Comparison of ENCODE assay signal across 18 cellular contexts in the genomic region with DNA sequence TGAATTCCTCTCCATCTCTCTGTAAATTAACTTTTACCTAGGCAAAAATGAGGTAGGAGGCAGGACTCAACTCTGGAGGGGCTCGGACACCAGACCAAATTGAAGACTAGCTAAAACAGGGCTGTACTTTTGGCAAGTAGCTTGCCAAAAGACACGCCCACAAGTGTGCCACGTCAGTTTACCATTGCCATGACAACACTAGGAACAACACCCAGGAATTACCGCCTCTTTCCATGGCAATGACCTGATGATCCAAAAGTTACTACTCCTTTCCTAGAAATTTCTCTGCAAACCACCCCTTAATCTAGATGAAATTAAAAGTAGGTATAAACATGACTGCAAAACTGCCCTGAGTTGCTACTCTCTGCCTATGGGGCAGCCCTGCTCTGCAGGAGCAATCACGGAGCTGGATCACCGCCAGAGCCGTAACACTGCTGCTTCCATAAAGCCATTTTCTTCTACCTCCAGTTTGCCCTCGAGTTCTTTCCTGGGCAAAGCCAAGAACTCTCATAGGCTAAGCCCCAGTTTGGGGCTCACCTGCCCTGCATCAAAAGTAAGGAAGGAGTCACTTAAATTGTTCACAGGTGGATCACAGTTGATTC.
DNase-seq lines count a peak whose midpoint lies in the region; ATAC-seq and TF ChIP-seq lines count a peak whose summit lies in the region.
"Had no signal": no experiment of that assay in that cellular context is flagged by ENCODE, and none has a peak within 500 bp of the region (broad histone marks: within the 10 kb centered on the region; RNA-seq: fewer than 3 reads in every experiment).

No MANE protein-coding gene starts in this region.

- DNase-seq in ELR (ENCODE audit: low read depth), result peak; percentile 40
- peak; percentile 49 for DNase-seq in M059J (ENCODE audit: low read depth)
- DNase-seq in choroid plexus epithelial cell (ENCODE audit: low read depth), result peak; percentile 5
- DNase-seq in mesenchymal stem cell, result peak; percentile 24
- DNase-seq in hypothalamus (lab: John Stamatoyannopoulos, UW), result no peak
- DNase-seq in superior temporal gyrus (ENCODE audit: extremely low spot score), result no peak
- DNase-seq in activated naive CD8-positive, alpha-beta T cell treated with anti-CD3 and anti-CD28 coated beads, Interleukin-2, amount 50 U/mL, for 24 hours, result no peak
- DNase-seq in epidermal melanocyte (ENCODE audit: insufficient read length, low spot score), result no peak
- DNase-seq: activated CD4-positive, alpha-beta T cell treated with anti-CD3 and anti-CD28 coated beads, Interleukin-2, amount 50 U/mL, for 1 hour; CD4-positive, alpha-beta T cell; effector memory CD4-positive, alpha-beta T cell; heart left ventricle; KG1; NCI-H187 treated with DMSO at 0.1 percent for 48 hours; testis had no signal

- H3K14ac ChIP-seq in mesenchymal stem cell (ENCODE audit: low read length in 2 of 2), result no peak overlapping the region

- H2BK15ac ChIP-seq in mesenchymal stem cell (ENCODE audit: low read depth, poor library complexity, severe bottlenecking), result no peak overlapping the region

- H3K9ac ChIP-seq in mesenchymal stem cell (ENCODE audit: low read length), result no peak overlapping the region

- no peaks in the 10 kb centered on the region for H3K4me1 ChIP-seq in mesenchymal stem cell (ENCODE audit: control insufficient read depth, insufficient read depth, low read depth, low read length)
- H3K4me1 ChIP-seq: ascending aorta, heart left ventricle, testis had no signal

- H3K36me3 ChIP-seq in mesenchymal stem cell (ENCODE audit: control insufficient read depth in 1 of 2, insufficient read depth in 2 of 2, low read depth in 1 of 2, low read length in 2 of 2), result no peaks in the 10 kb centered on the region
- H3K36me3 ChIP-seq: ascending aorta, heart left ventricle had no signal

- no peak overlapping the region for H3K4me3 Mint-ChIP-seq in activated naive CD8-positive, alpha-beta T cell treated with anti-CD3 and anti-CD28 coated beads, Interleukin-2, amount 50 U/mL, for 24 hours
- H3K4me3 Mint-ChIP-seq: activated T-helper 1 cell treated with anti-CD3 and anti-CD28 coated beads, Interleukin-12 subunit alpha, Interleukin-12 subunit beta, Interleukin-2, Interleukin-4 antibody, amounts not matched to agents 30 ng/mL and 10 ng/mL and 1 ng/mL, durations not matched to agents 14 hours and 24 hours and 36 hours; CD4-positive, alpha-beta T cell had no signal

- H3K4me2 ChIP-seq in mesenchymal stem cell (ENCODE audit: low read length, poor library complexity, severe bottlenecking), result no peak overlapping the region

- peaks cover 5% of the 10 kb centered on the region for H3K9me3 Mint-ChIP-seq in activated naive CD8-positive, alpha-beta T cell treated with anti-CD3 and anti-CD28 coated beads, Interleukin-2, amount 50 U/mL, for 24 hours
- H3K9me3 Mint-ChIP-seq: activated T-helper 1 cell treated with anti-CD3 and anti-CD28 coated beads, Interleukin-12 subunit alpha, Interleukin-12 subunit beta, Interleukin-2, Interleukin-4 antibody, amounts not matched to agents 30 ng/mL and 10 ng/mL and 1 ng/mL, durations not matched to agents 14 hours and 24 hours and 36 hours had no signal

- no peak overlapping the region for H4K91ac ChIP-seq in mesenchymal stem cell (ENCODE audit: low read length)

- H2AK5ac ChIP-seq in mesenchymal stem cell (ENCODE audit: low read length, severe bottlenecking), result no peak overlapping the region

- H2AFZ ChIP-seq in mesenchymal stem cell (ENCODE audit: low read depth, low read length), result no peak overlapping the region

- no peak overlapping the region for H3K4me3 ChIP-seq in choroid plexus epithelial cell (ENCODE audit: low read depth, low read length)
- H3K4me3 ChIP-seq in mesenchymal stem cell (ENCODE audit: insufficient read depth in 1 of 2, low read depth in 1 of 2, low read length in 2 of 2), result no peak overlapping the region
- H3K4me3 ChIP-seq: ascending aorta, heart left ventricle, lung, testis had no signal

- no peak overlapping the region for H4K8ac ChIP-seq in mesenchymal stem cell (ENCODE audit: low read length)

- H3K27me3 Mint-ChIP-seq in activated naive CD8-positive, alpha-beta T cell treated with anti-CD3 and anti-CD28 coated beads, Interleukin-2, amount 50 U/mL, for 24 hours, result no peaks in the 10 kb centered on the region
- H3K27me3 Mint-ChIP-seq: CD4-positive, alpha-beta T cell had no signal

- no peak overlapping the region for H3K23ac ChIP-seq in mesenchymal stem cell (ENCODE audit: low read length in 2 of 2)

- H3K18ac ChIP-seq in mesenchymal stem cell (ENCODE audit: low read depth in 1 of 2, low read length in 2 of 2), result no peak overlapping the region

- no peak overlapping the region for H3K27ac Mint-ChIP-seq in activated naive CD8-positive, alpha-beta T cell treated with anti-CD3 and anti-CD28 coated beads, Interleukin-2, amount 50 U/mL, for 24 hours
- H3K27ac Mint-ChIP-seq: activated T-helper 1 cell treated with anti-CD3 and anti-CD28 coated beads, Interleukin-12 subunit alpha, Interleukin-12 subunit beta, Interleukin-2, Interleukin-4 antibody, amounts not matched to agents 30 ng/mL and 10 ng/mL and 1 ng/mL, durations not matched to agents 14 hours and 24 hours and 36 hours; CD4-positive, alpha-beta T cell had no signal

- no peak overlapping the region for H3K4ac ChIP-seq in mesenchymal stem cell (ENCODE audit: low read depth in 1 of 2, low read length in 2 of 2)

- H2BK12ac ChIP-seq in mesenchymal stem cell (ENCODE audit: low read length in 2 of 2), result no peak overlapping the region

- H3K4me1 Mint-ChIP-seq in activated naive CD8-positive, alpha-beta T cell treated with anti-CD3 and anti-CD28 coated beads, Interleukin-2, amount 50 U/mL, for 24 hours, result no peaks in the 10 kb centered on the region

- no peak overlapping the region for H3K27ac ChIP-seq in mesenchymal stem cell (ENCODE audit: low read length, poor library complexity, severe bottlenecking)
- H3K27ac ChIP-seq: ascending aorta, heart left ventricle, testis had no signal

- no peak overlapping the region for H2BK120ac ChIP-seq in mesenchymal stem cell (ENCODE audit: low read depth, low read length)

- no peak overlapping the region for H2BK5ac ChIP-seq in mesenchymal stem cell (ENCODE audit: low read depth, low read length, poor library complexity, severe bottlenecking)

- H3K36me3 Mint-ChIP-seq in activated naive CD8-positive, alpha-beta T cell treated with anti-CD3 and anti-CD28 coated beads, Interleukin-2, amount 50 U/mL, for 24 hours (ENCODE audit: low read depth), result no peaks in the 10 kb centered on the region

- no peaks in the 10 kb centered on the region for H3K27me3 ChIP-seq in mesenchymal stem cell (ENCODE audit: control insufficient read depth in 1 of 2, insufficient read depth in 1 of 2, low read length in 2 of 2)
- H3K27me3 ChIP-seq: ascending aorta, heart left ventricle, testis had no signal

- no peak for TF ChIP-seq CTCF in choroid plexus epithelial cell (conservative IDR thresholded peaks at IDR 0.05; ENCODE audit: low read depth, low read length)

- ATAC-seq in activated naive CD8-positive, alpha-beta T cell treated with anti-CD3 and anti-CD28 coated beads, Interleukin-2, amount 50 U/mL, for 24 hours, result no peak
- ATAC-seq: heart left ventricle had no signal

- H3K9me3 ChIP-seq in mesenchymal stem cell (ENCODE audit: control insufficient read depth, low read length), result peaks cover 5% of the 10 kb centered on the region
- H3K9me3 ChIP-seq: ascending aorta, testis had no signal

- WGBS in mesenchymal stem cell, result 83% methylated on average over 8 of the region's 8 CpGs

- no peaks in the 10 kb centered on the region for H3K79me1 ChIP-seq in mesenchymal stem cell (replicated peaks; ENCODE audit: low read length, poor library complexity, severe bottlenecking)

Comparison
In these comparisons a context has a peak if more than half of its experiments do, and no peak if none do; other contexts are left out.
1. DNase-seq: peak in ELR (single experiment), M059J (single experiment), choroid plexus epithelial cell (single experiment) and mesenchymal stem cell (single experiment); none in hypothalamus (0 of 51), superior temporal gyrus (single experiment), activated naive CD8-positive, alpha-beta T cell treated with anti-CD3 and anti-CD28 coated beads, Interleukin-2, amount 50 U/mL, for 24 hours (single experiment) and epidermal melanocyte (single experiment).